Comparison of ENCODE assay signal across 1 cellular context in the genomic region with DNA sequence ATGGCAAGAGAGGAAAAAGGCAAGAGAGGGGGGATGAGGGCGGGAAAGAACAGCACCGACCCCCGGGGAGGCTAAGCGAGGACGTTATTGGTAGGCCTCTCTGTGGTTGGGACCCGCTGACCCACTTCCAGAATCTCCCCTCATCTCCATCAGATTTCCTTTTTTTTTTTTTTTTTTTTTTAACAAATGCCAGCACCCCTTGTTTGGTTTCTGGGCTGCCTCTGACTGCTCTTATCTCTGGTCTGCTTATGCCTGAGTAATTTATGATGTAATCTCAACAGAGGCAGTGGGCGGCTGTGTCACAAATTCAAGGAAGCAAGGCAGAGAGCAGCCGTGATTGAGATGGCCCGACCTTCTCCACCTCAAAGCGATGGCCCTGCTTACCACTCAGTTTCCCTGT.
TF ChIP-seq lines count a peak whose summit lies in the region.

No MANE protein-coding gene starts in this region.

TF ChIP-seq in SK-N-SH, 30 proteins besides CTCF, POLR2A, EP300 and RAD21 (continued from another document):
- TF ChIP-seq, protein P1, sequence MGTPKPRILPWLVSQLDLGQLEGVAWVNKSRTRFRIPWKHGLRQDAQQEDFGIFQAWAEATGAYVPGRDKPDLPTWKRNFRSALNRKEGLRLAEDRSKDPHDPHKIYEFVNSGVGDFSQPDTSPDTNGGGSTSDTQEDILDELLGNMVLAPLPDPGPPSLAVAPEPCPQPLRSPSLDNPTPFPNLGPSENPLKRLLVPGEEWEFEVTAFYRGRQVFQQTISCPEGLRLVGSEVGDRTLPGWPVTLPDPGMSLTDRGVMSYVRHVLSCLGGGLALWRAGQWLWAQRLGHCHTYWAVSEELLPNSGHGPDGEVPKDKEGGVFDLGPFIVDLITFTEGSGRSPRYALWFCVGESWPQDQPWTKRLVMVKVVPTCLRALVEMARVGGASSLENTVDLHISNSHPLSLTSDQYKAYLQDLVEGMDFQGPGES (IDR thresholded peaks at IDR 0.05; ENCODE audit: low read depth, low read length) = no peak
- TF ChIP-seq RCOR1 (IDR thresholded peaks at IDR 0.05; ENCODE audit: low read length) (peak; percentile 84), FOXJ3 (CRISPR knock-in tag; IDR thresholded peaks at IDR 0.05) (peak; percentile 85), CHD2 (IDR thresholded peaks at IDR 0.05; ENCODE audit: low read length, partially characterized antibody) (peak; percentile 62), GATA2 (CRISPR knock-in tag; IDR thresholded peaks at IDR 0.05) (peak; percentile 94)
